1 cellular context compared by ENCODE assay signal in genomic region chr18:25825066-25825465, GRCh38.
TF ChIP-seq lines count a peak whose summit lies in the region.

No MANE protein-coding gene starts in this region.

TF ChIP-seq in GM23338, 12 proteins besides CTCF, POLR2A, EP300 and RAD21 (continued from another document):
- no peak for TF ChIP-seq ZNF462 (CRISPR knock-in tag; IDR thresholded peaks at IDR 0.05)
- TF ChIP-seq CREB1 (CRISPR knock-in tag; IDR thresholded peaks at IDR 0.05; ENCODE audit: low read depth), result no peak
- no peak for TF ChIP-seq POLR2AphosphoS5 (IDR thresholded peaks at IDR 0.05; ENCODE audit: low read depth)
- TF ChIP-seq NANOG (IDR thresholded peaks at IDR 0.05; ENCODE audit: borderline replicate concordance), result no peak
- no peak for TF ChIP-seq JUNB (IDR thresholded peaks at IDR 0.05; ENCODE audit: unreplicated experiment)
- no peak for TF ChIP-seq STAT1 (IDR thresholded peaks at IDR 0.05; ENCODE audit: unreplicated experiment)
- TF ChIP-seq ZNF331 (CRISPR knock-in tag; IDR thresholded peaks at IDR 0.05; ENCODE audit: low read depth), result no peak
- TF ChIP-seq ETS1 (IDR thresholded peaks at IDR 0.05), result no peak
- no peak for TF ChIP-seq EZH2phosphoT487 (IDR thresholded peaks at IDR 0.05; ENCODE audit: unreplicated experiment)
- TF ChIP-seq REST (IDR thresholded peaks at IDR 0.05; ENCODE audit: unreplicated experiment), result no peak
- no peak for TF ChIP-seq EZH2 (IDR thresholded peaks at IDR 0.05; ENCODE audit: low read depth, unreplicated experiment)
